15 cellular contexts compared by ENCODE assay signal in the genomic region with DNA sequence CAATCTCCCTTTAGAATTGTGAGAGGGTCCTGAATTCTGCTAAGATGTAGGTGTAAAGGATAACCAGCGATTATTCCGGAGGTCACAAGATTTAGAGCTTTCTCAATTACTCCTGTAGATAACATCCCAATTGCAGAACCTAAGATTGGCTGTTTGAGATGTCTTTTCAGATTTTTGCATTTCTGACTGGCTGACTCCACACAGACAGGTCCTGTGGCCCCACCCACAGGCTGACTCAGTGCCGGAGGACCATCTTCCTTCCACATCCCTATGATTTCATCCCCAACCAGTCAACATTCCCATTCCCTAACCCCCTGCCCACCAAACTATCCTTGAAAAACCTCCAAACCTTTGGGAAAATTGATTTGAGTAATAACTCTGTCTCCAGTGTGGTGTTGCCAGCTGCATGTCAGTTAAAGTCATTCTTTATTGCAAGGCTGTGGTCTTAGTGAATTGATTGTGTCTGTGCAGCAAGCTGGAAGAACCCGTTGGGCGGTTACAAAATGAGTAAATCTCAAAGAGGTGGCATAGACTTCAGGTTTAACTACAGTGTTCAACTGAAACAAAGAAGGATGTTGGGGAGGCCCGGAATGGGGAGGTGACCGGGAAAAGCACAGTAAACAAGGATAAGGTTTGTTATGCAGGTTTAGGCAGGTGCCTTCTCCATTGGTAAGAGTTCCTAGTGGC. TPM values are rescaled to one million over a fixed set of nuclear protein-coding genes. Genes with fewer than 3 reads are reported as not detected.
DNase-seq lines count a peak whose midpoint lies in the region; ATAC-seq and TF ChIP-seq lines count a peak whose summit lies in the region.
"Had no signal": no experiment of that assay in that cellular context is flagged by ENCODE, and none has a peak within 500 bp of the region (broad histone marks: within the 10 kb centered on the region; RNA-seq: fewer than 3 reads in every experiment).

No MANE protein-coding gene starts in this region.

- peak overlapping the region; percentile 52 for H3K27ac Mint-ChIP-seq in mesothelial cell of epicardium

- no peaks in the 10 kb centered on the region for H3K9me3 Mint-ChIP-seq in mesothelial cell of epicardium

- peak overlapping the region; percentile 24 for H3K27ac ChIP-seq in angular gyrus (ENCODE audit: low read depth, low read length)
- H3K27ac ChIP-seq: heart left ventricle, sigmoid colon, upper lobe of left lung had no signal

- H3K4me3 Mint-ChIP-seq in mesothelial cell of epicardium: no peak overlapping the region

- peak overlapping the region; percentile 44 for H3K4me3 ChIP-seq in GM12865 (ENCODE audit: low read depth, low read length)
- H3K4me3 ChIP-seq: heart left ventricle, sigmoid colon, upper lobe of left lung had no signal

- DNase-seq in GM12865 (ENCODE audit: low read depth) (peak; percentile 70), mesothelial cell of epicardium (ENCODE audit: low spot score in 2 of 2, unreplicated experiment in 2 of 2) (no peak), NCI-H2029 treated with DMSO at 0.1 percent for 48 hours (lab: John Stamatoyannopoulos, UW) (no peak), NCI-H69 (lab: John Stamatoyannopoulos, UW) (no peak), NOMO-1 treated with dmso at 0.1 percent for 144 hours (lab: John Stamatoyannopoulos, UW; ENCODE audit: unreplicated experiment) (no peak)
- DNase-seq: activated gamma-delta T cell treated with Interleukin-2 at 50 U/mL for 16 hours, cortex of kidney, heart left ventricle, NCI-H1694, sigmoid colon, upper lobe of left lung had no signal

- no peaks in the 10 kb centered on the region for H3K27me3 Mint-ChIP-seq in mesothelial cell of epicardium (ENCODE audit: low read depth)

- peaks cover 56% of the 10 kb centered on the region for H3K4me1 Mint-ChIP-seq in mesothelial cell of epicardium

- ATAC-seq in HG03280 (IDR thresholded peaks at IDR 0.05; ENCODE audit: unreplicated experiment) (peak; percentile 71), GM19467 (IDR thresholded peaks at IDR 0.05; ENCODE audit: unreplicated experiment) (no peak)
- ATAC-seq: heart left ventricle, Panc1 had no signal

- peaks cover 4% of the 10 kb centered on the region for H3K36me3 Mint-ChIP-seq in mesothelial cell of epicardium

- no peak for TF ChIP-seq CTCF in GM12865 (IDR thresholded peaks at IDR 0.05; ENCODE audit: insufficient read depth, low read depth, low read length, missing control alignments)
- no peak for TF ChIP-seq CTCF in mesothelial cell of epicardium (IDR thresholded peaks at IDR 0.05; ENCODE audit: unreplicated experiment)

RNA-seq across cellular contexts. Expression of a gene that starts 10.6 kb away (rescaled TPM):
- 37.5 to 47.6 TPM (median 45.7 TPM) in 3 replicates for total RNA-seq in mesothelial cell of epicardium

RNA-seq across cellular contexts. Expression of a gene that starts 25.1 kb away (rescaled TPM):
- total RNA-seq in mesothelial cell of epicardium: 23.1 to 25.0 TPM (median 24.5 TPM) in 3 replicates

RNA-seq across cellular contexts. Expression of a gene that starts 54.7 kb away (rescaled TPM):
- total RNA-seq in mesothelial cell of epicardium: 0.58 to 0.63 TPM (median 0.61 TPM) in 3 replicates
- total RNA-seq: heart left ventricle had no signal
